In genomic region chr9:131038256-131039128, GRCh38 we compare ENCODE assay signal across 18 cellular contexts. TPM values are rescaled to one million over a fixed set of nuclear protein-coding genes. Genes with fewer than 3 reads are reported as not detected.
"Had no signal": no experiment of that assay in that cellular context is flagged by ENCODE, and none has a peak within 500 bp of the region (broad histone marks: within the 10 kb centered on the region; RNA-seq: fewer than 3 reads in every experiment).

No MANE protein-coding gene starts in this region.

- H3K4me3 ChIP-seq: adrenal gland, esophagus squamous epithelium, heart right ventricle, left lung, mucosa of descending colon, pancreas, transverse colon, vagina had no signal

- H3K27ac ChIP-seq: left lung, pancreas, transverse colon, vagina had no signal

- DNase-seq: activated CD4-positive, alpha-beta T cell treated with anti-CD3 and anti-CD28 coated beads for 1 hour; activated CD4-positive, alpha-beta T cell treated with anti-CD3 and anti-CD28 coated beads, Interleukin-2, amount 50 U/mL, for 4 hours; activated gamma-delta T cell; activated T-cell treated with anti-CD3 and anti-CD28 coated beads, Interleukin-2, amount 50 U/mL, for 72 hours; adrenal gland; effector CD8-positive, alpha-beta T cell; esophagus squamous epithelium; heart right ventricle; mucosa of descending colon; naive B cell; pancreas; T-helper 2 cell; transverse colon had no signal

- FAIRE-seq: bronchial epithelial cell, pancreas had no signal

- H3K27me3 ChIP-seq: adrenal gland, pancreas, transverse colon, vagina had no signal

- H3K4me1 ChIP-seq: left lung, pancreas had no signal

- H3K9me3 ChIP-seq: adrenal gland, esophagus squamous epithelium, heart right ventricle, left lung, mucosa of descending colon, pancreas, transverse colon, vagina had no signal

- H3K36me3 ChIP-seq: esophagus squamous epithelium, heart right ventricle, left lung, pancreas, transverse colon, WERI-Rb-1 had no signal

- ATAC-seq: activated naive CD4-positive, alpha-beta T cell treated with anti-CD3 and anti-CD28 coated beads, Interleukin-2, amount 50 U/mL, for 72 hours; activated T-cell treated with anti-CD3 and anti-CD28 coated beads, Interleukin-2, amount 50 U/mL, for 72 hours; left lung; mucosa of descending colon; pancreas had no signal

RNA-seq across cellular contexts. Expression of gene LAMC3, which starts 29.5 kb away (rescaled TPM):
- total RNA-seq: bronchial epithelial cell had no signal
